In the genomic region with DNA sequence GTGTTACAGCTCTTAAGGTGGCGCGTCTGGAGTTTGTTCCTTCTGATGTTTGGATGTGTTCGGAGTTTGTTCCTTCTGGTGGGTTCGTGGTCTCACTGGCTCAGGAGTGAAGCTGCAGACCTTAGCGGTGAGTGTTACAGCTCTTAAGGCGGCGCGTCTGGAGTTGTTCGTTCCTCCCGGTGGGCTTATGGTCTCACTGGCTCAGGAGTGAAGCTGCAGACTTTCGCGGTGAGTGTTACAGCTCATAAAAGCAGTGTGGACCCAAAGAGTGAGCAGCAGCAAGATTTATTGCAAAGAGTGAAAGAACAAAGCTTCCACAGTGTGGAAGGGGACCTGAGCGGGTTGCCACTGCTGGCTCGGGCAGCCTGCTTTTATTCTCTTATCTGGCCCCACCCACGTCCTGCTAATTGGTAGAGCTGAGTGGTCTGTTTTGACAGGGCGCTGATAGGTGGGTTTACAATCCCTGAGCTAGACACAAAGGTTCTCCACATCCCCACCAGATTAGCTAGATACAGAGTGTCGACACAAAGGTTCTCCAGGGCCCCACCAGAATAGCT, we compare ENCODE assay signal across 6 cellular contexts. TPM values are rescaled to one million over a fixed set of nuclear protein-coding genes. Genes with fewer than 3 reads are reported as not detected.
"Had no signal": no experiment of that assay in that cellular context is flagged by ENCODE, and none has a peak within 500 bp of the region (broad histone marks: within the 10 kb centered on the region; RNA-seq: fewer than 3 reads in every experiment).

No MANE protein-coding gene starts in this region.

RNA-seq across cellular contexts. Expression of gene CXCL11, which starts 14.1 kb away (rescaled TPM):
- total RNA-seq: GM23248, H1, H4, H7, H9, HFFc6 had no signal
- polyA plus RNA-seq: GM23248 had no signal

RNA-seq across cellular contexts. Expression of gene ART3, which starts 24.6 kb away (rescaled TPM):
- total RNA-seq: GM23248, HFFc6 had no signal
- polyA plus RNA-seq: GM23248 had no signal

RNA-seq across cellular contexts. Expression of gene CXCL10, which starts 26.6 kb away (rescaled TPM):
- total RNA-seq: GM23248, H1, H7, H9, HFFc6 had no signal
- polyA plus RNA-seq: GM23248, H1 had no signal

RNA-seq across cellular contexts. Expression of gene CXCL9, which starts 42.6 kb away (rescaled TPM):
- total RNA-seq: GM23248, H1, H4, H7, H9, HFFc6 had no signal
- polyA plus RNA-seq: GM23248, H1 had no signal
